In the genomic region with DNA sequence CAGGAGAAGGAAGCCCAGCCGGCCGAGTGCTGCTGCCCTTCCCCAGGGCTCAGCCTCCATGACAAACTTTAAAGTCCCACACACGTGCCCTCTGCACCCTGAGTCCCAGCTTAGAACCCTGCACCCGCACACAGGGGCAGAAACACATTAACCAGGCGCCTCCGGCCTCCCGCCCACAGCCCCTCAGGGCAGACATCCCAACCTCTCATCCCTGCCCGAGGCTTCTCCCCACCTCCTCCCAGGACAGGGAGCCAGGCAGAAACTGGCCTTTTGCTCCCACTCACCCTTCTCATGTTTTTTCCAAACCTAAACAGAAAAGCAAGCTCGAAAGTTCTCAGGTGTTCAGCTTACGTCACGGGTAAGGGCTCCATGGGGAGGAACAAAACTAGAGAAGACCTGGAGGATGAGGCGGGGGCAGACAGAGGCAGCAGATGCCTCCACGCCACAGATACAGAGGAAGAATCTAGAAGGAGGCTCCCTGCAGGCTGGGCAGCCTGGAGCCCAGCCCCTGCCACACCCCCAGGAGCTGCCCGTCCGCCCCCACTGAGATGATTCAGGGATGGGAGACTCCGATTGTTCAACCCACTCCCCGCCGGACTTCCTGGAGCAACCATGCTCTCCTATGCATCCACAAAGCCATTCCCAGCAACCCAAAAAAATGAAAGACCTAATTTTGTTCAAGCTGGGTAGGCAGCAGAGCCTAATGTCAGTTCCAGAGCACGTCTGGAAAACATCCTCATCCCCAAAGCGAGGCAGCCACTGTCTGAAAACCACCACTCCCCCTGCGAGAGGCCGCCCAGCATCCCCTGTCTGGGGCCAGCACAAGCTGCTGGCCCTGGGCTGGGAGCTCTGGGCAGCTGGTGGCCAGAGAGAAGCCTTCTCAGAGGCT, we compare ENCODE assay signal across 2 cellular contexts.
TF ChIP-seq lines count a peak whose summit lies in the region.

No MANE protein-coding gene starts in this region.

TF ChIP-seq in HepG2, 621 proteins besides CTCF, POLR2A, EP300 and RAD21:
- TF ChIP-seq CREB1 (IDR thresholded peaks at IDR 0.05) (peak; percentile 48; the same call in 1 of the 2 replicates), CREB1 (CRISPR knock-in tag; IDR thresholded peaks at IDR 0.05) (no peak), SYNCRIP (IDR thresholded peaks at IDR 0.05; ENCODE audit: insufficient read depth, low read depth, low read length) (no peak), ISX (CRISPR knock-in tag; conservative IDR thresholded peaks at IDR 0.05) (no peak), EZH2 (conservative IDR thresholded peaks at IDR 0.05; ENCODE audit: low read depth, low read length) (peak; percentile 27; the same call in 1 of the 2 replicates)

TF ChIP-seq in SK-N-SH treated with all-trans-retinoic acid at 6 μM for 48 hours, 23 proteins besides CTCF, POLR2A, EP300 and RAD21:
- TF ChIP-seq TCF4 (CRISPR knock-in tag; IDR thresholded peaks at IDR 0.05; ENCODE audit: borderline replicate concordance) (no peak), ZFP3 (CRISPR knock-in tag; IDR thresholded peaks at IDR 0.05) (no peak), RARB (CRISPR knock-in tag; IDR thresholded peaks at IDR 0.05) (no peak), SNAI2 (CRISPR knock-in tag; IDR thresholded peaks at IDR 0.05) (no peak), ZNF70 (CRISPR knock-in tag; IDR thresholded peaks at IDR 0.05) (no peak), ESRRG (CRISPR knock-in tag; IDR thresholded peaks at IDR 0.05) (no peak), ZC3H10 (CRISPR knock-in tag; IDR thresholded peaks at IDR 0.05) (no peak), ZNF565 (CRISPR knock-in tag; conservative IDR thresholded peaks at IDR 0.05; ENCODE audit: low read depth) (no peak), PPARA (CRISPR knock-in tag; IDR thresholded peaks at IDR 0.05; ENCODE audit: borderline replicate concordance) (no peak)
- TF ChIP-seq, protein P1, sequence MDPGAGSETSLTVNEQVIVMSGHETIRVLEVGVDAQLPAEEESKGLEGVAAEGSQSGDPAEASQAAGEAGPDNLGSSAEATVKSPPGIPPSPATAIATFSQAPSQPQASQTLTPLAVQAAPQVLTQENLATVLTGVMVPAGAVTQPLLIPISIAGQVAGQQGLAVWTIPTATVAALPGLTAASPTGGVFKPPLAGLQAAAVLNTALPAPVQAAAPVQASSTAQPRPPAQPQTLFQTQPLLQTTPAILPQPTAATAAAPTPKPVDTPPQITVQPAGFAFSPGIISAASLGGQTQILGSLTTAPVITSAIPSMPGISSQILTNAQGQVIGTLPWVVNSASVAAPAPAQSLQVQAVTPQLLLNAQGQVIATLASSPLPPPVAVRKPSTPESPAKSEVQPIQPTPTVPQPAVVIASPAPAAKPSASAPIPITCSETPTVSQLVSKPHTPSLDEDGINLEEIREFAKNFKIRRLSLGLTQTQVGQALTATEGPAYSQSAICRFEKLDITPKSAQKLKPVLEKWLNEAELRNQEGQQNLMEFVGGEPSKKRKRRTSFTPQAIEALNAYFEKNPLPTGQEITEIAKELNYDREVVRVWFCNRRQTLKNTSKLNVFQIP (CRISPR knock-in tag; IDR thresholded peaks at IDR 0.05; ENCODE audit: borderline replicate concordance, low read depth): no peak
